In genomic region chr5:113493446-113493845, GRCh38 we compare ENCODE assay signal across 29 cellular contexts. TPM values are rescaled to one million over a fixed set of nuclear protein-coding genes. Genes with fewer than 3 reads are reported as not detected.
"Had no signal": no experiment of that assay in that cellular context is flagged by ENCODE, and none has a peak within 500 bp of the region (broad histone marks: within the 10 kb centered on the region; RNA-seq: fewer than 3 reads in every experiment).

No MANE protein-coding gene starts in this region.

- H3K4me1 ChIP-seq: colonic mucosa had no signal

- H3K27me3 ChIP-seq: colonic mucosa had no signal

- DNase-seq: colonic mucosa; cortex of kidney; effector CD8-positive, alpha-beta T cell; effector memory CD8-positive, alpha-beta T cell; endodermal cell; erythroblast; esophagus squamous epithelium; foreskin fibroblast; foreskin melanocyte; gastrocnemius medialis; glutamatergic neuron; head of caudate nucleus; heart right ventricle; hippocampal formation; left cardiac atrium; left lung; left ventricle myocardium superior; lower lobe of right lung; mesenchymal stem cell; midbrain had no signal

- H3K27ac ChIP-seq: colonic mucosa, epithelial cell of prostate, esophagus squamous epithelium, gastrocnemius medialis, heart right ventricle, left lung, lower lobe of right lung had no signal

- H3K36me3 ChIP-seq: colonic mucosa, esophagus squamous epithelium, gastrocnemius medialis, heart right ventricle, left lung, lower lobe of right lung had no signal

- FAIRE-seq: islet of Langerhans, keratinocyte had no signal

- H3K9me3 ChIP-seq: colonic mucosa had no signal

- H3K4me3 ChIP-seq: colonic mucosa, esophagus squamous epithelium, gastrocnemius medialis, heart right ventricle, left lung, lower lobe of right lung had no signal

- ATAC-seq: effector memory CD8-positive, alpha-beta T cell; esophagus mucosa; gastrocnemius medialis; heart right ventricle; left cardiac atrium; left lung; left ventricle myocardium superior; lower lobe of right lung had no signal

- H3K4me1 Mint-ChIP-seq: endodermal cell had no signal

- H3K4me3 Mint-ChIP-seq: dendritic cell treated with granulocyte-macrophage colony-stimulating factor and Interleukin-4, amounts not matched to agents 40 ng/mL and 50 ng/mL, for 4 days; effector memory CD8-positive, alpha-beta T cell; endodermal cell had no signal

- H3K27ac Mint-ChIP-seq: dendritic cell treated with granulocyte-macrophage colony-stimulating factor and Interleukin-4, amounts not matched to agents 40 ng/mL and 50 ng/mL, for 4 days; effector memory CD8-positive, alpha-beta T cell; endodermal cell had no signal

RNA-seq across cellular contexts. Expression of gene TSSK1B, which starts 58.7 kb away (rescaled TPM):
- total RNA-seq: colonic mucosa, dermis microvascular lymphatic vessel endothelial cell, gastrocnemius medialis, glomerular endothelial cell, left ventricle myocardium superior, lower lobe of right lung, lung microvascular endothelial cell, mesenteric fat pad had no signal
- polyA plus RNA-seq: heart right ventricle had no signal
